ENCODE assay signal across 18 cellular contexts in the genomic region with DNA sequence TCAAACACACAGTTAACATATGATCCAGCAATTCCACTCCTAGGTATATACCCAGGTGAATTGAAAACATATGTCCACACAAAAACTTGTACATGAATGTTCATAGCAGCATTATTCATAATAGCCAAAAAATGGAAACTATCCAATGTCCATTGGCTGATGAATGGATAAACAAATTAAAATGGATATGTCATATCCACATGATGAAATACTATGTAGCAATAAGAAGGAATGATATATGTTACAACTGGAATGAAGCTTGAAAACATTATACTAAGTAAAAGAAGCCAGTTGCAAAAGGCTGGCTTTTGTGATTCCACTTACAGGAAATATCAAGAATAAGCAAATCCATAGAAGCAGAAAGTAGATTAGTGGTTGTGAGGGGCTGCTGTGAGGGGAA. TPM values are rescaled to one million over a fixed set of nuclear protein-coding genes. Genes with fewer than 3 reads are reported as not detected.
A peak's percentile ranks its signal among the peaks of the same experiment; 100 is the strongest.
DNase-seq lines count a peak whose midpoint lies in the region; ATAC-seq and TF ChIP-seq lines count a peak whose summit lies in the region.
"Had no signal": no experiment of that assay in that cellular context is flagged by ENCODE, and none has a peak within 500 bp of the region (broad histone marks: within the 10 kb centered on the region; RNA-seq: fewer than 3 reads in every experiment).

No MANE protein-coding gene starts in this region.

- CTCF ChIA-PET in PC-3 (lab: Charles Lee): interaction anchor here (0.7 kb wide), 1 partner anchor 241 kb away, joined by 3 read pairs; no protein-coding TSS in a partner anchor

- H3K79me2 ChIP-seq in PC-3 (ENCODE audit: low read length): no peaks in the 10 kb centered on the region

- no peak overlapping the region for H2AFZ ChIP-seq in PC-3 (ENCODE audit: low read length)

- peak; percentile 29; the same call in 1 of the 2 replicates for ATAC-seq in PC-3
- ATAC-seq in stimulated activated naive CD8-positive, alpha-beta T cell treated with anti-CD3 and anti-CD28 coated beads, Interleukin-15, amount 100 ng/mL, for 72 hours: no peak

- TF ChIP-seq CTCF in AG09319 (IDR thresholded peaks at IDR 0.05; ENCODE audit: low read depth, low read length): no peak
- no peak for TF ChIP-seq CTCF in PC-3 (conservative IDR thresholded peaks at IDR 0.05; ENCODE audit: low read depth, low read length)
- no peak for TF ChIP-seq CTCF in fibroblast of the aortic adventitia (IDR thresholded peaks at IDR 0.05; ENCODE audit: insufficient read depth, low read length)

- DNase-seq in AG09319 (ENCODE audit: extremely low read depth, low read depth) (peak; percentile 3), PC-3 (peak; percentile 46), dedifferentiated amniotic fluid mesenchymal stem cell (ENCODE audit: extremely low spot score) (peak; percentile 45), fibroblast of the aortic adventitia (ENCODE audit: low read depth) (peak; percentile 19), AG08396 (ENCODE audit: low spot score) (no peak), DMS79 (lab: John Stamatoyannopoulos, UW) (no peak), NCI-H1930 (lab: John Stamatoyannopoulos, UW) (no peak)
- DNase-seq in stimulated activated naive CD8-positive, alpha-beta T cell treated with anti-CD3 and anti-CD28 coated beads, Interleukin-15, amount 100 ng/mL, for 72 hours: no peak
- DNase-seq: 8988T; CD4-positive, alpha-beta T cell; H7; NCI-H1105; NCI-H2107; NCI-H510A; NCI-H774; SHP77 had no signal

- H3K9ac ChIP-seq in PC-3 (ENCODE audit: low read length): no peak overlapping the region

- no peaks in the 10 kb centered on the region for H3K9me3 Mint-ChIP-seq in stimulated activated naive CD8-positive, alpha-beta T cell treated with anti-CD3 and anti-CD28 coated beads, Interleukin-15, amount 100 ng/mL, for 72 hours
- H3K9me3 Mint-ChIP-seq: CD4-positive, alpha-beta T cell had no signal

- H3K4me3 ChIP-seq in PC-3 (ENCODE audit: low read length) (no peak overlapping the region), fibroblast of the aortic adventitia (ENCODE audit: low read depth, low read length) (no peak overlapping the region)
- H3K4me3 ChIP-seq: SK-N-MC had no signal

- no peaks in the 10 kb centered on the region for H3K36me3 ChIP-seq in PC-3 (ENCODE audit: low read depth, low read length)

- peaks cover 11% of the 10 kb centered on the region for H3K4me1 ChIP-seq in PC-3 (ENCODE audit: insufficient read depth, low read length)

- intact Hi-C loops in PC-3 (cut with micrococcal nuclease): loop anchor here (5.0 kb wide), 1 partner anchor 37 kb away; no protein-coding TSS in a partner anchor

- no peaks in the 10 kb centered on the region for H3K27me3 ChIP-seq in PC-3 (ENCODE audit: low read length)

- H4K20me1 ChIP-seq in PC-3 (ENCODE audit: low read length): no peaks in the 10 kb centered on the region

- no peaks in the 10 kb centered on the region for H3K4me1 Mint-ChIP-seq in stimulated activated naive CD8-positive, alpha-beta T cell treated with anti-CD3 and anti-CD28 coated beads, Interleukin-15, amount 100 ng/mL, for 72 hours

- POLR2A ChIA-PET in PC-3 (lab: Charles Lee; ENCODE audit: unreplicated experiment): no interaction called here

- no peak overlapping the region for H3K4me2 ChIP-seq in PC-3 (ENCODE audit: low read length)

- H3K4me3 Mint-ChIP-seq in stimulated activated naive CD8-positive, alpha-beta T cell treated with anti-CD3 and anti-CD28 coated beads, Interleukin-15, amount 100 ng/mL, for 72 hours: no peak overlapping the region
- H3K4me3 Mint-ChIP-seq: CD4-positive, alpha-beta T cell had no signal

- H3K27ac ChIP-seq in PC-3 (ENCODE audit: low read length): no peak overlapping the region
- H3K27ac ChIP-seq: SK-N-MC had no signal

- no peaks in the 10 kb centered on the region for H3F3A ChIP-seq in PC-3 (ENCODE audit: low read length, unreplicated experiment)

- H3K27ac Mint-ChIP-seq in stimulated activated naive CD8-positive, alpha-beta T cell treated with anti-CD3 and anti-CD28 coated beads, Interleukin-15, amount 100 ng/mL, for 72 hours: no peak overlapping the region
- H3K27ac Mint-ChIP-seq: CD4-positive, alpha-beta T cell had no signal

- H3K9me3 ChIP-seq in PC-3 (ENCODE audit: low read length): no peaks in the 10 kb centered on the region

- peaks cover 57% of the 10 kb centered on the region for H3K27me3 Mint-ChIP-seq in stimulated activated naive CD8-positive, alpha-beta T cell treated with anti-CD3 and anti-CD28 coated beads, Interleukin-15, amount 100 ng/mL, for 72 hours

- H3K9me2 ChIP-seq in PC-3 (replicated peaks; ENCODE audit: low read length): no peaks in the 10 kb centered on the region

- BruUV-seq in PC-3 (replicated peaks; lab: Mats Ljungman, UMichigan): no TSS peak

RNA-seq across cellular contexts. Expression of a gene that starts 33.7 kb away (rescaled TPM):
- 0.92 and 2.4 TPM in 2 replicates for total RNA-seq in PC-3 (2014; rRNA removed)
- 0.27 and 3.8 TPM in 2 replicates for total RNA-seq in fibroblast of the aortic adventitia (ENCODE audit: low replicate concordance)
- total RNA-seq: CD4-positive, alpha-beta T cell; OCI-LY7 had no signal

RNA-seq across cellular contexts. Expression of a gene that starts 43.1 kb away (rescaled TPM):
- 38.4 and 49.4 TPM in 2 replicates for total RNA-seq in PC-3 (2014; rRNA removed)
- total RNA-seq in fibroblast of the aortic adventitia (ENCODE audit: low replicate concordance): 52.0 and 167 TPM in 2 replicates

Comparison
In these comparisons a context has a peak if more than half of its experiments do, and no peak if none do; other contexts are left out.
1. DNase-seq: peak in AG09319 (single experiment), PC-3 (single experiment), dedifferentiated amniotic fluid mesenchymal stem cell (single experiment) and fibroblast of the aortic adventitia (single experiment); none in stimulated activated naive CD8-positive, alpha-beta T cell treated with anti-CD3 and anti-CD28 coated beads, Interleukin-15, amount 100 ng/mL, for 72 hours (0 of 2), AG08396 (single experiment), DMS79 (single experiment) and NCI-H1930 (0 of 2).